In the genomic region with DNA sequence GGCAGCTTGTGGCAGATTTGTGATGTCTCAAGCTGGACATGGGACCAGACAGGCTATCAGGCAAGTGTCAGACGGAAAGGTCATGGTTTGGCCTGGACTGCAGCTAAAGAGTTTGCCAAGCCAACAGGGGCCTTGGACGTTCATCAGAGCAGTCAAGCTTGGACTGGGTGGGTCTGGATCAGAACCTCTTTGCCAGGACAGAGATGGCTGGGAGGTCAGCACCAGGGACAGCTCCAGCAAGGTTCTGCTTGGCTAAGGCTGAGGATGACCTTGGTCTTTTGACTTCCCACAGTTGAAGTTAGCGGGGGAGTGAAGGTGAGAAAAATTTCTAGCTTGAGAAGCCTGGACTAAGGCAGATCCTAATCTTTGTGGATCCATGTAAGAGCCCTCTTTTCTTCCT, we compare ENCODE assay signal across 11 cellular contexts.
DNase-seq lines count a peak whose midpoint lies in the region; ATAC-seq and TF ChIP-seq lines count a peak whose summit lies in the region.
"Had no signal": no experiment of that assay in that cellular context is flagged by ENCODE, and none has a peak within 500 bp of the region (broad histone marks: within the 10 kb centered on the region; RNA-seq: fewer than 3 reads in every experiment).

No MANE protein-coding gene starts in this region.

- H3K27ac Mint-ChIP-seq in chondrocyte (ENCODE audit: unreplicated experiment) = no peak overlapping the region
- H3K27ac Mint-ChIP-seq: naive thymus-derived CD4-positive, alpha-beta T cell had no signal

- H3K4me3 Mint-ChIP-seq in chondrocyte (ENCODE audit: unreplicated experiment) = no peak overlapping the region
- H3K4me3 Mint-ChIP-seq: naive thymus-derived CD4-positive, alpha-beta T cell had no signal

- H3K79me2 ChIP-seq in SK-N-SH (ENCODE audit: insufficient read depth) (no peaks in the 10 kb centered on the region), mesendoderm (ENCODE audit: control insufficient read depth, insufficient read depth, low read length) (no peaks in the 10 kb centered on the region)

- H4K20me1 ChIP-seq in SK-N-SH (ENCODE audit: insufficient read depth) = no peaks in the 10 kb centered on the region

- H3K27me3 Mint-ChIP-seq in chondrocyte (ENCODE audit: low read depth) = peaks cover 1% of the 10 kb centered on the region

- no peak overlapping the region for H2BK120ac ChIP-seq in mesendoderm (ENCODE audit: low read depth, low read length)

- H3K9ac ChIP-seq in SK-N-SH = no peak overlapping the region
- H3K9ac ChIP-seq in mesendoderm (ENCODE audit: low read length) = no peak overlapping the region

- H3K4me1 Mint-ChIP-seq in chondrocyte (ENCODE audit: low read depth) = no peaks in the 10 kb centered on the region
- H3K4me1 Mint-ChIP-seq: naive thymus-derived CD4-positive, alpha-beta T cell had no signal

- no peak overlapping the region for H4K8ac ChIP-seq in mesendoderm (ENCODE audit: low read depth, low read length)

- H3K4me2 ChIP-seq in SK-N-SH = no peak overlapping the region
- H3K4me2 ChIP-seq in mesendoderm (ENCODE audit: low read length) = no peak overlapping the region

- H3K4me3 ChIP-seq in SK-N-SH (ENCODE audit: low read depth in 2 of 2, low read length in 1 of 2) (no peak overlapping the region), mesendoderm (ENCODE audit: low read length) (no peak overlapping the region)

- TF ChIP-seq EP300 in SK-N-SH (IDR thresholded peaks at IDR 0.05; ENCODE audit: borderline replicate concordance in 1 of 2, low read depth in 1 of 2, low read length in 1 of 2) = no peak

- H3K27me3 ChIP-seq in SK-N-SH (ENCODE audit: insufficient read depth) = no peaks in the 10 kb centered on the region
- no peaks in the 10 kb centered on the region for H3K27me3 ChIP-seq in mesendoderm (ENCODE audit: insufficient read depth, low read length, poor library complexity)

- no peak overlapping the region for H2BK15ac ChIP-seq in mesendoderm (replicated peaks; ENCODE audit: low read depth)

- H3K9me2 ChIP-seq in SK-N-SH = no peaks in the 10 kb centered on the region

- TF ChIP-seq CTCF in SK-N-SH (IDR thresholded peaks at IDR 0.05) (no peak), chondrocyte (IDR thresholded peaks at IDR 0.05) (no peak)

- no peak overlapping the region for H2AK5ac ChIP-seq in mesendoderm (ENCODE audit: low read length)

- no peak overlapping the region for H2AFZ ChIP-seq in SK-N-SH (ENCODE audit: low read depth)

- no peak overlapping the region for H3K18ac ChIP-seq in mesendoderm (ENCODE audit: low read length)

- H3K56ac ChIP-seq in mesendoderm (ENCODE audit: low read length) = no peak overlapping the region

- no peak overlapping the region for H2BK5ac ChIP-seq in mesendoderm (ENCODE audit: low read length)

- CTCF ChIA-PET in SK-N-SH (lab: Yijun Ruan, JAX) = interaction anchor here (1.6 kb wide), 1 partner anchor 450 kb away, joined by 4 read pairs; no protein-coding TSS in a partner anchor

- WGBS in SK-N-SH (ENCODE audit: low lambda C conversion rate) = 8% methylated on average over 2 of the region's 3 CpGs
- no CpG with 5 or more reads among the region's 3 CpGs for WGBS in mesendoderm (ENCODE audit: extremely low coverage, insufficient coverage, low lambda C conversion rate)

- H3K4ac ChIP-seq in mesendoderm (ENCODE audit: low read depth, low read length) = no peak overlapping the region

- H3K4me1 ChIP-seq in SK-N-SH (ENCODE audit: control insufficient read depth in 1 of 2, insufficient read depth in 2 of 2, low read depth in 1 of 2, low read length in 1 of 2) (no peaks in the 10 kb centered on the region), mesendoderm (ENCODE audit: control insufficient read depth, low read depth, low read length) (no peaks in the 10 kb centered on the region)

- no peaks in the 10 kb centered on the region for H3K79me1 ChIP-seq in mesendoderm (ENCODE audit: low read length)

- no peaks in the 10 kb centered on the region for H3K9me3 ChIP-seq in SK-N-SH

- H4K5ac ChIP-seq in mesendoderm (ENCODE audit: low read length) = no peak overlapping the region

- POLR2A ChIA-PET in SK-N-SH (lab: Yijun Ruan, JAX) = no interaction called here

- H3K36me3 ChIP-seq in SK-N-SH (replicated peaks in 1 of 2; ENCODE audit: control insufficient read depth in 1 of 2, insufficient read depth in 2 of 2, low read length in 1 of 2) (no peaks in the 10 kb centered on the region), mesendoderm (ENCODE audit: control insufficient read depth, insufficient read depth, low read length) (no peaks in the 10 kb centered on the region)

- H3K23ac ChIP-seq in mesendoderm (ENCODE audit: low read length) = no peak overlapping the region

- H3K36me3 Mint-ChIP-seq in chondrocyte (ENCODE audit: low read depth) = no peaks in the 10 kb centered on the region
- H3K36me3 Mint-ChIP-seq: naive thymus-derived CD4-positive, alpha-beta T cell had no signal

- no peak for ATAC-seq in SK-N-SH treated with all-trans-retinoic acid at 6 μM for 48 hours
- ATAC-seq in HG02870 (IDR thresholded peaks at IDR 0.05; ENCODE audit: unreplicated experiment) = no peak
- ATAC-seq: naive thymus-derived CD4-positive, alpha-beta T cell had no signal

- H3K27ac ChIP-seq in SK-N-SH (ENCODE audit: low read depth in 2 of 2, low read length in 1 of 2) (no peak overlapping the region), mesendoderm (ENCODE audit: low read depth, low read length) (no peak overlapping the region)

- peaks cover 4% of the 10 kb centered on the region for H3K9me3 Mint-ChIP-seq in chondrocyte (ENCODE audit: low read depth)

- H3F3A ChIP-seq in SK-N-SH (replicated peaks; ENCODE audit: insufficient read depth) = no peaks in the 10 kb centered on the region

- DNase-seq in SK-N-SH (no peak), HT-29 (ENCODE audit: low spot score) (peak; percentile 9), amniotic epithelial cell (ENCODE audit: low read depth) (peak; percentile 1), mesendoderm (peak; percentile 47), chondrocyte (ENCODE audit: low spot score) (no peak), NCI-H526 (lab: John Stamatoyannopoulos, UW) (no peak)
- DNase-seq: activated gamma-delta T cell treated with Interleukin-2 at 50 U/mL for 16 hours; effector CD8-positive, alpha-beta T cell; naive thymus-derived CD4-positive, alpha-beta T cell had no signal

- no peak for TF ChIP-seq RAD21 in SK-N-SH (IDR thresholded peaks at IDR 0.05; ENCODE audit: low read length)

TF ChIP-seq in SK-N-SH, 30 proteins besides CTCF, POLR2A, EP300 and RAD21:
- TF ChIP-seq FOXJ3 (CRISPR knock-in tag; IDR thresholded peaks at IDR 0.05) = no peak
- TF ChIP-seq, protein P1, sequence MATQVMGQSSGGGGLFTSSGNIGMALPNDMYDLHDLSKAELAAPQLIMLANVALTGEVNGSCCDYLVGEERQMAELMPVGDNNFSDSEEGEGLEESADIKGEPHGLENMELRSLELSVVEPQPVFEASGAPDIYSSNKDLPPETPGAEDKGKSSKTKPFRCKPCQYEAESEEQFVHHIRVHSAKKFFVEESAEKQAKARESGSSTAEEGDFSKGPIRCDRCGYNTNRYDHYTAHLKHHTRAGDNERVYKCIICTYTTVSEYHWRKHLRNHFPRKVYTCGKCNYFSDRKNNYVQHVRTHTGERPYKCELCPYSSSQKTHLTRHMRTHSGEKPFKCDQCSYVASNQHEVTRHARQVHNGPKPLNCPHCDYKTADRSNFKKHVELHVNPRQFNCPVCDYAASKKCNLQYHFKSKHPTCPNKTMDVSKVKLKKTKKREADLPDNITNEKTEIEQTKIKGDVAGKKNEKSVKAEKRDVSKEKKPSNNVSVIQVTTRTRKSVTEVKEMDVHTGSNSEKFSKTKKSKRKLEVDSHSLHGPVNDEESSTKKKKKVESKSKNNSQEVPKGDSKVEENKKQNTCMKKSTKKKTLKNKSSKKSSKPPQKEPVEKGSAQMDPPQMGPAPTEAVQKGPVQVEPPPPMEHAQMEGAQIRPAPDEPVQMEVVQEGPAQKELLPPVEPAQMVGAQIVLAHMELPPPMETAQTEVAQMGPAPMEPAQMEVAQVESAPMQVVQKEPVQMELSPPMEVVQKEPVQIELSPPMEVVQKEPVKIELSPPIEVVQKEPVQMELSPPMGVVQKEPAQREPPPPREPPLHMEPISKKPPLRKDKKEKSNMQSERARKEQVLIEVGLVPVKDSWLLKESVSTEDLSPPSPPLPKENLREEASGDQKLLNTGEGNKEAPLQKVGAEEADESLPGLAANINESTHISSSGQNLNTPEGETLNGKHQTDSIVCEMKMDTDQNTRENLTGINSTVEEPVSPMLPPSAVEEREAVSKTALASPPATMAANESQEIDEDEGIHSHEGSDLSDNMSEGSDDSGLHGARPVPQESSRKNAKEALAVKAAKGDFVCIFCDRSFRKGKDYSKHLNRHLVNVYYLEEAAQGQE (IDR thresholded peaks at IDR 0.05; ENCODE audit: low read depth, low read length) = peak; percentile 78

TF ChIP-seq in SK-N-SH treated with all-trans-retinoic acid at 6 μM for 48 hours, 23 proteins besides CTCF, POLR2A, EP300 and RAD21:
- TF ChIP-seq ZC3H10 (CRISPR knock-in tag; IDR thresholded peaks at IDR 0.05) = no peak
- no peak for TF ChIP-seq ZFP3 (CRISPR knock-in tag; IDR thresholded peaks at IDR 0.05)
- TF ChIP-seq, protein P2, sequence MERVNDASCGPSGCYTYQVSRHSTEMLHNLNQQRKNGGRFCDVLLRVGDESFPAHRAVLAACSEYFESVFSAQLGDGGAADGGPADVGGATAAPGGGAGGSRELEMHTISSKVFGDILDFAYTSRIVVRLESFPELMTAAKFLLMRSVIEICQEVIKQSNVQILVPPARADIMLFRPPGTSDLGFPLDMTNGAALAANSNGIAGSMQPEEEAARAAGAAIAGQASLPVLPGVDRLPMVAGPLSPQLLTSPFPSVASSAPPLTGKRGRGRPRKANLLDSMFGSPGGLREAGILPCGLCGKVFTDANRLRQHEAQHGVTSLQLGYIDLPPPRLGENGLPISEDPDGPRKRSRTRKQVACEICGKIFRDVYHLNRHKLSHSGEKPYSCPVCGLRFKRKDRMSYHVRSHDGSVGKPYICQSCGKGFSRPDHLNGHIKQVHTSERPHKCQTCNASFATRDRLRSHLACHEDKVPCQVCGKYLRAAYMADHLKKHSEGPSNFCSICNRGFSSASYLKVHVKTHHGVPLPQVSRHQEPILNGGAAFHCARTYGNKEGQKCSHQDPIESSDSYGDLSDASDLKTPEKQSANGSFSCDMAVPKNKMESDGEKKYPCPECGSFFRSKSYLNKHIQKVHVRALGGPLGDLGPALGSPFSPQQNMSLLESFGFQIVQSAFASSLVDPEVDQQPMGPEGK (CRISPR knock-in tag; IDR thresholded peaks at IDR 0.05; ENCODE audit: borderline replicate concordance) = no peak
- TF ChIP-seq ISL1 (CRISPR knock-in tag; IDR thresholded peaks at IDR 0.05) = no peak
- no peak for TF ChIP-seq BACH2 (CRISPR knock-in tag; IDR thresholded peaks at IDR 0.05; ENCODE audit: borderline replicate concordance)
- no peak for TF ChIP-seq PPARA (CRISPR knock-in tag; IDR thresholded peaks at IDR 0.05; ENCODE audit: borderline replicate concordance)
- TF ChIP-seq TOX (CRISPR knock-in tag; IDR thresholded peaks at IDR 0.05; ENCODE audit: borderline replicate concordance) = no peak
- TF ChIP-seq CSDC2 (CRISPR knock-in tag; IDR thresholded peaks at IDR 0.05) = no peak
- TF ChIP-seq RARB (CRISPR knock-in tag; IDR thresholded peaks at IDR 0.05) = no peak
- TF ChIP-seq ZNF565 (CRISPR knock-in tag; conservative IDR thresholded peaks at IDR 0.05; ENCODE audit: low read depth) = no peak

Comparison
In these comparisons a context has a peak if more than half of its experiments do, and no peak if none do; other contexts are left out.
1. DNase-seq: peak in HT-29 (single experiment), amniotic epithelial cell (single experiment) and mesendoderm (single experiment); none in SK-N-SH (single experiment), chondrocyte (single experiment) and NCI-H526 (0 of 2).